12 cellular contexts compared by ENCODE assay signal in genomic region chr7:90605055-90605454, GRCh38. TPM values are rescaled to one million over a fixed set of nuclear protein-coding genes. Genes with fewer than 3 reads are reported as not detected.
DNase-seq lines count a peak whose midpoint lies in the region; ATAC-seq and TF ChIP-seq lines count a peak whose summit lies in the region.
"Had no signal": no experiment of that assay in that cellular context is flagged by ENCODE, and none has a peak within 500 bp of the region (broad histone marks: within the 10 kb centered on the region; RNA-seq: fewer than 3 reads in every experiment).

No MANE protein-coding gene starts in this region.

- peaks cover 19% of the 10 kb centered on the region for H3K4me1 Mint-ChIP-seq in nephron progenitor cell
- H3K4me1 Mint-ChIP-seq in naive thymus-derived CD8-positive, alpha-beta T cell: peaks cover 0 to 24% (median 0%) of the 10 kb centered on the region in 4 donors

- peak; percentile 38 for ATAC-seq in GM18505 (IDR thresholded peaks at IDR 0.05; ENCODE audit: unreplicated experiment)
- ATAC-seq in HG03354 (IDR thresholded peaks at IDR 0.05; ENCODE audit: poor library complexity, severe bottlenecking, unreplicated experiment): peak; percentile 44
- no peak for ATAC-seq in HG03469 (IDR thresholded peaks at IDR 0.05; ENCODE audit: unreplicated experiment)
- ATAC-seq in naive thymus-derived CD8-positive, alpha-beta T cell: no peak
- ATAC-seq: activated CD8-positive, alpha-beta T cell treated with anti-CD3 and anti-CD28 coated beads for 36 hours; heart right ventricle had no signal

- H3K27ac Mint-ChIP-seq in nephron progenitor cell: no peak overlapping the region
- H3K27ac Mint-ChIP-seq in naive thymus-derived CD8-positive, alpha-beta T cell: no peak overlapping the region
- H3K27ac Mint-ChIP-seq: activated CD8-positive, alpha-beta T cell treated with anti-CD3 and anti-CD28 coated beads for 36 hours had no signal

- WGBS in sigmoid colon, 2 donors: 78 to 84% methylated on average over 2 of the region's 2 CpGs

- H3K4me3 ChIP-seq in sigmoid colon: no peak overlapping the region
- H3K4me3 ChIP-seq: heart right ventricle, lung had no signal

- no peak for TF ChIP-seq EP300 in sigmoid colon (IDR thresholded peaks at IDR 0.05)

- H3K9me3 Mint-ChIP-seq in nephron progenitor cell: no peaks in the 10 kb centered on the region
- H3K9me3 Mint-ChIP-seq in naive thymus-derived CD8-positive, alpha-beta T cell: peaks cover 0 to 1% (median 0%) of the 10 kb centered on the region in 9 donors
- H3K9me3 Mint-ChIP-seq: activated CD8-positive, alpha-beta T cell treated with anti-CD3 and anti-CD28 coated beads for 36 hours had no signal

- no peak overlapping the region for H3K27ac ChIP-seq in sigmoid colon
- H3K27ac ChIP-seq: heart right ventricle had no signal

- DNase-seq in NCI-H524 treated with DMSO at 0.1 percent for 48 hours (lab: John Stamatoyannopoulos, UW) (peak; percentile 24), nephron progenitor cell (peak; percentile 24), sigmoid colon (no peak)
- no peak for DNase-seq in naive thymus-derived CD8-positive, alpha-beta T cell
- DNase-seq: activated CD8-positive, alpha-beta T cell treated with anti-CD3 and anti-CD28 coated beads for 36 hours; heart right ventricle; NCI-H2227 treated with DMSO at 0.1 percent for 48 hours; trophoblast cell had no signal

- H3K36me3 Mint-ChIP-seq in nephron progenitor cell (ENCODE audit: low read depth): peaks cover 5% of the 10 kb centered on the region
- H3K36me3 Mint-ChIP-seq in naive thymus-derived CD8-positive, alpha-beta T cell: no peaks in the 10 kb centered on the region

- H3K4me1 ChIP-seq in sigmoid colon: peaks cover 0 to under 1% (median 0%) of the 10 kb centered on the region in 4 donors

- no peak overlapping the region for H3K4me3 Mint-ChIP-seq in nephron progenitor cell
- H3K4me3 Mint-ChIP-seq in naive thymus-derived CD8-positive, alpha-beta T cell: no peak overlapping the region
- H3K4me3 Mint-ChIP-seq: activated CD8-positive, alpha-beta T cell treated with anti-CD3 and anti-CD28 coated beads for 36 hours had no signal

- H3K27me3 ChIP-seq in sigmoid colon: no peaks in the 10 kb centered on the region
- H3K27me3 ChIP-seq: heart right ventricle had no signal

- H3K9me3 ChIP-seq in sigmoid colon: no peaks in the 10 kb centered on the region
- H3K9me3 ChIP-seq: heart right ventricle had no signal

- peaks cover 2% of the 10 kb centered on the region for H3K27me3 Mint-ChIP-seq in nephron progenitor cell (ENCODE audit: low read depth, poor library complexity)
- H3K27me3 Mint-ChIP-seq in naive thymus-derived CD8-positive, alpha-beta T cell: peaks cover 4 to 27% (median 17%) of the 10 kb centered on the region in 5 donors

- POLR2A ChIA-PET in naive thymus-derived CD8-positive, alpha-beta T cell (lab: Charles Lee): no interaction called here

- no peaks in the 10 kb centered on the region for H3K36me3 ChIP-seq in sigmoid colon

- TF ChIP-seq CTCF in nephron progenitor cell (IDR thresholded peaks at IDR 0.05) (no peak), sigmoid colon (IDR thresholded peaks at IDR 0.05) (no peak)

- intact Hi-C loops in sigmoid colon (cut with DNase I): loop anchor here (5.0 kb wide), 1 partner anchor 1332 kb away; no protein-coding TSS in a partner anchor

- no peak for TF ChIP-seq POLR2A in GM18505 (IDR thresholded peaks at IDR 0.05; ENCODE audit: borderline replicate concordance, extremely low read depth, insufficient read depth, insufficient read length)
- TF ChIP-seq POLR2A in sigmoid colon (IDR thresholded peaks at IDR 0.05): no peak

RNA-seq across cellular contexts. Expression of gene CDK14, which starts 8.9 kb away (rescaled TPM):
- total RNA-seq in sigmoid colon: 10 to 100 TPM; 11.1 to 19.3 (median 16.4) TPM
- 1 to 10 TPM in 2 of 3 donors, under 1 TPM in 1; 0.92 to 4.0 (median 2.4) TPM for polyA plus RNA-seq in sigmoid colon
- 1 to 10 TPM; 2.8 to 3.6 TPM for total RNA-seq in naive thymus-derived CD8-positive, alpha-beta T cell
- polyA plus RNA-seq in naive thymus-derived CD8-positive, alpha-beta T cell: under 1 TPM in 1 of 3 donors, not detected in 2; 0.15 TPM

Comparison
In these comparisons a context has a peak if more than half of its experiments do, and no peak if none do; other contexts are left out.
1. ATAC-seq: peak in GM18505 (single experiment) and HG03354 (single experiment); none in HG03469 (single experiment) and naive thymus-derived CD8-positive, alpha-beta T cell (0 of 2).
2. DNase-seq: peak in NCI-H524 treated with DMSO at 0.1 percent for 48 hours (single experiment) and nephron progenitor cell (single experiment); none in sigmoid colon (single experiment) and naive thymus-derived CD8-positive, alpha-beta T cell (0 of 10).